Comparison of ENCODE assay signal across 15 cellular contexts in genomic region chr20:64239449-64240242, GRCh38. TPM values are rescaled to one million over a fixed set of nuclear protein-coding genes. Genes with fewer than 3 reads are reported as not detected.
DNase-seq lines count a peak whose midpoint lies in the region; ATAC-seq and TF ChIP-seq lines count a peak whose summit lies in the region.
"Had no signal": no experiment of that assay in that cellular context is flagged by ENCODE, and none has a peak within 500 bp of the region (broad histone marks: within the 10 kb centered on the region; RNA-seq: fewer than 3 reads in every experiment).

No MANE protein-coding gene starts in this region.

- H3K27ac ChIP-seq in right cardiac atrium (ENCODE audit: low read length) (no peak overlapping the region), RWPE2 (ENCODE audit: poor library complexity, severe bottlenecking) (no peak overlapping the region), lower lobe of right lung (no peak overlapping the region), upper lobe of right lung (no peak overlapping the region), tibial nerve (no peak overlapping the region)
- H3K27ac ChIP-seq: A549 had no signal

- TF ChIP-seq CTCF in RWPE2 (IDR thresholded peaks at IDR 0.05; ENCODE audit: poor library complexity, severe bottlenecking) (no peak), lower lobe of right lung (IDR thresholded peaks at IDR 0.05) (no peak), upper lobe of right lung (IDR thresholded peaks at IDR 0.05) (no peak), tibial nerve (IDR thresholded peaks at IDR 0.05) (no peak)

- H3K4me3 ChIP-seq in right cardiac atrium (ENCODE audit: low read length) (no peak overlapping the region), RWPE2 (ENCODE audit: severe bottlenecking) (no peak overlapping the region), lower lobe of right lung (no peak overlapping the region), upper lobe of right lung (no peak overlapping the region), tibial nerve (no peak overlapping the region)
- H3K4me3 ChIP-seq: A549 had no signal

- TF ChIP-seq POLR2A in tibial nerve (IDR thresholded peaks at IDR 0.05): no peak

- H3K4me1 ChIP-seq in right cardiac atrium (ENCODE audit: control insufficient read depth, insufficient read depth, low read length): no peaks in the 10 kb centered on the region
- H3K4me1 ChIP-seq in RWPE2 (ENCODE audit: insufficient read depth, poor library complexity, severe bottlenecking): no peaks in the 10 kb centered on the region
- no peaks in the 10 kb centered on the region for H3K4me1 ChIP-seq in lower lobe of right lung
- H3K4me1 ChIP-seq in upper lobe of right lung: no peaks in the 10 kb centered on the region
- no peaks in the 10 kb centered on the region for H3K4me1 ChIP-seq in tibial nerve
- H3K4me1 ChIP-seq: A549 had no signal

- ATAC-seq in Right ventricle myocardium inferior (no peak), right cardiac atrium (no peak), RWPE2 (ENCODE audit: low read depth) (no peak), lower lobe of right lung (no peak), upper lobe of right lung (no peak)

- DNase-seq in Right ventricle myocardium inferior (ENCODE audit: missing footprints): peak; percentile 50
- DNase-seq in right cardiac atrium: no peak
- peak; percentile 73 for DNase-seq in RWPE2 (ENCODE audit: low spot score)
- DNase-seq in lower lobe of right lung: peak; percentile 29
- DNase-seq in upper lobe of right lung: peak; percentile 40
- DNase-seq in activated CD4-positive, CD25-positive, alpha-beta regulatory T cell (lab: John Stamatoyannopoulos, UW): no peak
- DNase-seq in NCI-H526 (lab: John Stamatoyannopoulos, UW): no peak
- no peak for DNase-seq in tibial nerve (ENCODE audit: low spot score in 2 of 2)
- DNase-seq: DMS53, NCI-H146, NCI-H2227 treated with DMSO at 0.1 percent for 48 hours, NCI-H524 treated with DMSO at 0.1 percent for 48 hours, OCI-M1 had no signal

- intact Hi-C loops in Right ventricle myocardium inferior (cut with DNase I) (no loop called here), right cardiac atrium (cut with DNase I) (no loop called here), lower lobe of right lung (cut with DNase I) (no loop called here), upper lobe of right lung (cut with DNase I) (no loop called here)

- 91% methylated on average over 19 of the region's 19 CpGs for WGBS in right cardiac atrium
- 89 to 91% methylated on average over 18 to 19 of the region's 19 CpGs for WGBS in tibial nerve, 2 donors

- H3K27me3 ChIP-seq in right cardiac atrium (ENCODE audit: control insufficient read depth, insufficient read depth): no peaks in the 10 kb centered on the region
- H3K27me3 ChIP-seq in RWPE2 (ENCODE audit: insufficient read depth, poor library complexity, severe bottlenecking): no peaks in the 10 kb centered on the region
- H3K27me3 ChIP-seq in lower lobe of right lung (ENCODE audit: low read depth): no peaks in the 10 kb centered on the region
- H3K27me3 ChIP-seq in upper lobe of right lung: no peaks in the 10 kb centered on the region
- H3K27me3 ChIP-seq in tibial nerve: no peaks in the 10 kb centered on the region

- no peaks in the 10 kb centered on the region for H3K9me3 ChIP-seq in right cardiac atrium (ENCODE audit: control insufficient read depth, low read length)
- no peaks in the 10 kb centered on the region for H3K9me3 ChIP-seq in RWPE2 (ENCODE audit: severe bottlenecking)
- no peaks in the 10 kb centered on the region for H3K9me3 ChIP-seq in lower lobe of right lung
- no peaks in the 10 kb centered on the region for H3K9me3 ChIP-seq in upper lobe of right lung
- H3K9me3 ChIP-seq in tibial nerve: no peaks in the 10 kb centered on the region
- H3K9me3 ChIP-seq: A549, Caco-2 had no signal

- H3K36me3 ChIP-seq in RWPE2 (ENCODE audit: low read depth): no peaks in the 10 kb centered on the region
- H3K36me3 ChIP-seq in lower lobe of right lung: no peaks in the 10 kb centered on the region
- H3K36me3 ChIP-seq in upper lobe of right lung: no peaks in the 10 kb centered on the region
- no peaks in the 10 kb centered on the region for H3K36me3 ChIP-seq in tibial nerve

- no peak for TF ChIP-seq EP300 in tibial nerve (IDR thresholded peaks at IDR 0.05)

RNA-seq across cellular contexts. Expression of gene PCMTD2, which starts 15.9 kb away (rescaled TPM):
- total RNA-seq in Right ventricle myocardium inferior (71.0 TPM), right cardiac atrium (100 to 1,000 TPM in 1 of 4 donors, 10 to 100 TPM in 3; 62.2 to 101 (median 85.7) TPM), lower lobe of right lung (65.8 TPM), upper lobe of right lung (58.8 TPM), tibial nerve (100 to 1,000 TPM in 3 of 4 donors, 10 to 100 TPM in 1; 57.0 to 119 (median 103) TPM)
- polyA plus RNA-seq in right cardiac atrium: 44.1 TPM

Comparison
In these comparisons a context has a peak if more than half of its experiments do, and no peak if none do; other contexts are left out.
1. DNase-seq: peak in Right ventricle myocardium inferior (single experiment), RWPE2 (single experiment), lower lobe of right lung (single experiment) and upper lobe of right lung (single experiment); none in right cardiac atrium (0 of 3), activated CD4-positive, CD25-positive, alpha-beta regulatory T cell (0 of 4), NCI-H526 (0 of 2) and tibial nerve (0 of 2).